Comparison of ENCODE assay signal across 8 cellular contexts in genomic region chr5:9361835-9362234, GRCh38.
DNase-seq lines count a peak whose midpoint lies in the region; ATAC-seq and TF ChIP-seq lines count a peak whose summit lies in the region.

No MANE protein-coding gene starts in this region.

- H3K9me3 Mint-ChIP-seq in mesothelial cell of epicardium: peaks cover 4% of the 10 kb centered on the region

- no peaks in the 10 kb centered on the region for H3K4me1 ChIP-seq in SJCRH30

- H3K4me1 Mint-ChIP-seq in mesothelial cell of epicardium: peaks cover 27% of the 10 kb centered on the region

- no peak overlapping the region for H3K27ac ChIP-seq in SJCRH30

- H3K27ac Mint-ChIP-seq in mesothelial cell of epicardium: no peak overlapping the region

- no peaks in the 10 kb centered on the region for H3K27me3 Mint-ChIP-seq in mesothelial cell of epicardium (ENCODE audit: low read depth)

- H3K36me3 ChIP-seq in SJCRH30: no peaks in the 10 kb centered on the region

- H3K27me3 ChIP-seq in SJCRH30: no peaks in the 10 kb centered on the region

- peak; percentile 76 for ATAC-seq in GM21717 (IDR thresholded peaks at IDR 0.05; ENCODE audit: unreplicated experiment)
- no peak for ATAC-seq in omental fat pad (ENCODE audit: low FRiP score)

- H3K36me3 Mint-ChIP-seq in mesothelial cell of epicardium: no peaks in the 10 kb centered on the region

- no peak overlapping the region for H3K4me3 Mint-ChIP-seq in mesothelial cell of epicardium

- no peak overlapping the region for H3K4me3 ChIP-seq in SJCRH30

- peak; percentile 50 for TF ChIP-seq CTCF in mesothelial cell of epicardium (IDR thresholded peaks at IDR 0.05; ENCODE audit: unreplicated experiment)
- TF ChIP-seq CTCF in omental fat pad (IDR thresholded peaks at IDR 0.05): no peak

- H3K9me3 ChIP-seq in SJCRH30 (replicated peaks): no peaks in the 10 kb centered on the region

- peak; percentile 50 for DNase-seq in SIG-M5 treated with dmso at 0.1 percent for 504 hours (lab: John Stamatoyannopoulos, UW; ENCODE audit: unreplicated experiment)
- DNase-seq in SIG-M5 (lab: John Stamatoyannopoulos, UW): no peak
- DNase-seq in HT1080 (ENCODE audit: low read depth): peak; percentile 59
- DNase-seq in SJCRH30: peak; percentile 15 to 63
- peak; percentile 5 to 6 for DNase-seq in dermis microvascular lymphatic vessel endothelial cell (ENCODE audit: low read depth in 2 of 2)
- DNase-seq in mesothelial cell of epicardium (ENCODE audit: low spot score in 2 of 2, unreplicated experiment in 2 of 2): no peak
- DNase-seq in omental fat pad (ENCODE audit: low spot score): no peak

Comparison
In these comparisons a context has a peak if more than half of its experiments do, and no peak if none do; other contexts are left out.
1. DNase-seq: peak in SIG-M5 treated with dmso at 0.1 percent for 504 hours (single experiment), HT1080 (single experiment), SJCRH30 (2 of 2) and dermis microvascular lymphatic vessel endothelial cell (2 of 2); none in SIG-M5 (single experiment), mesothelial cell of epicardium (0 of 2) and omental fat pad (single experiment).